19 cellular contexts compared by ENCODE assay signal in genomic region chr15:91420689-91421088, GRCh38.
DNase-seq lines count a peak whose midpoint lies in the region; ATAC-seq, FAIRE-seq and TF ChIP-seq lines count a peak whose summit lies in the region.
"Had no signal": no experiment of that assay in that cellular context is flagged by ENCODE, and none has a peak within 500 bp of the region (broad histone marks: within the 10 kb centered on the region; RNA-seq: fewer than 3 reads in every experiment).

No MANE protein-coding gene starts in this region.

- H3K4me1 ChIP-seq in GM23338 (ENCODE audit: insufficient read depth) = no peaks in the 10 kb centered on the region
- H3K4me1 ChIP-seq in small intestine (ENCODE audit: control insufficient read depth in 2 of 2, insufficient read depth in 1 of 2, low read depth in 1 of 2, low read length in 1 of 2) = no peaks in the 10 kb centered on the region
- H3K4me1 ChIP-seq in Caco-2 = no peaks in the 10 kb centered on the region
- H3K4me1 ChIP-seq in thyroid gland = no peaks in the 10 kb centered on the region
- H3K4me1 ChIP-seq: A549 had no signal

- FAIRE-seq in small intestine (lab: Jason Lieb, UNC) = no peak
- FAIRE-seq: A549, GM12878 had no signal

- 74 to 80% (median 76%) methylated on average over 2 of the region's 2 CpGs for WGBS in small intestine, 3 donors
- whole genome bisulfite sequencing in thyroid gland, 2 donors = 58 to 61% methylated on average over 2 of the region's 2 CpGs

- H3K4me2 ChIP-seq in GM23338 = no peak overlapping the region
- H3K4me2 ChIP-seq: A549 had no signal

- POLR2A ChIA-PET in WTC11 (lab: Charles Lee) (no interaction called here), Caco-2 (lab: Charles Lee) (no interaction called here)

- H3K36me3 ChIP-seq in GM23338 (ENCODE audit: insufficient read depth) (no peaks in the 10 kb centered on the region), small intestine (ENCODE audit: control insufficient read depth in 2 of 2, insufficient read depth in 2 of 2, low read length in 2 of 2) (no peaks in the 10 kb centered on the region), Caco-2 (ENCODE audit: control insufficient read depth, insufficient read depth, low read length) (no peaks in the 10 kb centered on the region), thyroid gland (no peaks in the 10 kb centered on the region)

- H3K27ac Mint-ChIP-seq in GM23338 = no peak overlapping the region
- no peak overlapping the region for H3K27ac Mint-ChIP-seq in WTC11
- H3K27ac Mint-ChIP-seq in Caco-2 (ENCODE audit: unreplicated experiment) = no peak overlapping the region
- H3K27ac Mint-ChIP-seq: CD4-positive, alpha-beta memory T cell; H9 had no signal

- H3K4me3 ChIP-seq in GM23338 = no peak overlapping the region
- H3K4me3 ChIP-seq in small intestine (ENCODE audit: low read depth in 1 of 2, low read length in 2 of 2) = no peak overlapping the region
- H3K4me3 ChIP-seq in Caco-2 (ENCODE audit: low read depth, low read length) = no peak overlapping the region
- H3K4me3 ChIP-seq in thyroid gland (replicated peaks in 1 of 3) = no peak overlapping the region
- H3K4me3 ChIP-seq: A549, GM12878 had no signal

- H3F3A ChIP-seq in GM23338 (replicated peaks; ENCODE audit: low read depth) = no peaks in the 10 kb centered on the region

- no peaks in the 10 kb centered on the region for H3K79me2 ChIP-seq in GM23338 (replicated peaks; ENCODE audit: insufficient read depth)

- intact Hi-C loops in Caco-2 (cut with micrococcal nuclease; ENCODE audit: unreplicated experiment) = no loop called here
- intact Hi-C loops in thyroid gland (cut with DNase I) = no loop called here

- H3K27ac ChIP-seq in GM23338 (ENCODE audit: low read depth) (no peak overlapping the region), small intestine (ENCODE audit: low read depth in 1 of 2, low read length in 1 of 2) (no peak overlapping the region), thyroid gland (no peak overlapping the region)
- H3K27ac ChIP-seq: A549 had no signal

- no peak overlapping the region for H3K4me3 Mint-ChIP-seq in GM23338
- H3K4me3 Mint-ChIP-seq in WTC11 = no peak overlapping the region
- no peak overlapping the region for H3K4me3 Mint-ChIP-seq in Caco-2 (ENCODE audit: unreplicated experiment)
- H3K4me3 Mint-ChIP-seq: CD4-positive, alpha-beta memory T cell; H9 had no signal

- CTCF ChIA-PET in WTC11 (lab: Charles Lee) (interaction anchor here (0.9 kb wide), 1 partner anchor 149 kb away, joined by 4 read pairs; no protein-coding TSS in a partner anchor), Caco-2 (lab: Charles Lee) (no interaction called here)

- no TSS peak for BruUV-seq in Caco-2 (replicated peaks; lab: Mats Ljungman, UMichigan)

- TF ChIP-seq CTCF in GM23338 (conservative IDR thresholded peaks at IDR 0.05; ENCODE audit: low read depth in 2 of 2) (no peak), WTC11 (IDR thresholded peaks at IDR 0.05) (no peak), Caco-2 (IDR thresholded peaks at IDR 0.05; ENCODE audit: insufficient read depth in 1 of 2, low read depth in 1 of 2, low read length in 1 of 2, severe bottlenecking in 1 of 2, unreplicated experiment in 1 of 2) (no peak), thyroid gland (IDR thresholded peaks at IDR 0.05) (no peak)

- H3K27me3 ChIP-seq in GM23338 (ENCODE audit: insufficient read depth) = no peaks in the 10 kb centered on the region
- H3K27me3 ChIP-seq in small intestine (ENCODE audit: control insufficient read depth in 2 of 2, insufficient read depth in 2 of 2, low read length in 2 of 2) = no peaks in the 10 kb centered on the region
- H3K27me3 ChIP-seq in Caco-2 (replicated peaks; ENCODE audit: control insufficient read depth, insufficient read depth, low read length) = no peaks in the 10 kb centered on the region
- no peaks in the 10 kb centered on the region for H3K27me3 ChIP-seq in thyroid gland

- TF ChIP-seq POLR2A in thyroid gland (IDR thresholded peaks at IDR 0.05) = no peak

- 0 out of 2 replicates have a peak overlapping the region, but pooled peaks have one; percentile 33 for H2AFZ ChIP-seq in GM23338

- no peaks in the 10 kb centered on the region for H3K36me3 Mint-ChIP-seq in GM23338 (ENCODE audit: low read depth)
- no peaks in the 10 kb centered on the region for H3K36me3 Mint-ChIP-seq in WTC11
- H3K36me3 Mint-ChIP-seq in Caco-2 (ENCODE audit: insufficient read depth, unreplicated experiment) = no peaks in the 10 kb centered on the region
- H3K36me3 Mint-ChIP-seq: CD4-positive, alpha-beta memory T cell had no signal

- no peaks in the 10 kb centered on the region for H3K9me3 ChIP-seq in small intestine (ENCODE audit: control insufficient read depth, low read depth)
- H3K9me3 ChIP-seq in Caco-2 = no peaks in the 10 kb centered on the region
- H3K9me3 ChIP-seq in thyroid gland = no peaks in the 10 kb centered on the region
- H3K9me3 ChIP-seq: A549 had no signal

- H3K27me3 Mint-ChIP-seq in GM23338 (ENCODE audit: insufficient read depth, low read depth, poor library complexity) (no peaks in the 10 kb centered on the region), WTC11 (ENCODE audit: low read depth) (no peaks in the 10 kb centered on the region; the same call in 1 of the 2 replicates), Caco-2 (ENCODE audit: insufficient read depth, unreplicated experiment) (peaks cover 35% of the 10 kb centered on the region)

- H3K4me1 Mint-ChIP-seq in GM23338 (peaks cover 16% of the 10 kb centered on the region), WTC11 (peaks cover 26% of the 10 kb centered on the region), Caco-2 (ENCODE audit: low read depth, unreplicated experiment) (no peaks in the 10 kb centered on the region)

- DNase-seq in GM23338 (ENCODE audit: low spot score) = no peak
- DNase-seq in WTC11 (ENCODE audit: low spot score) = no peak
- DNase-seq in small intestine = peak; percentile 26
- DNase-seq in Caco-2 = no peak
- no peak for DNase-seq in thyroid gland
- DNase-seq: 8988T; ACHN; AML-193; C1 segment of cervical spinal cord; CD4-positive, alpha-beta memory T cell; COR-L47; DMS153; DND-41; GDM1; H9 had no signal

- 0 out of 2 replicates have a peak, but pooled peaks cover 12% of the 10 kb centered on the region for H3K9me2 ChIP-seq in GM23338 (ENCODE audit: insufficient read depth)

- H3K9me3 Mint-ChIP-seq in GM23338 (no peaks in the 10 kb centered on the region), WTC11 (peaks cover 3% of the 10 kb centered on the region; the same call in 1 of the 2 replicates), Caco-2 (ENCODE audit: unreplicated experiment) (no peaks in the 10 kb centered on the region)

- H4K20me1 ChIP-seq in GM23338 (replicated peaks; ENCODE audit: insufficient read depth) = no peaks in the 10 kb centered on the region

- ATAC-seq in GM23338 (peak; percentile 79), WTC11 (peak; percentile 68), GM21528 (IDR thresholded peaks at IDR 0.05; ENCODE audit: low FRiP score, unreplicated experiment) (no peak)
- ATAC-seq: A549, GM12878, HCT116 had no signal

TF ChIP-seq in GM23338, 12 proteins besides CTCF, POLR2A, EP300 and RAD21:
- no peak for TF ChIP-seq JUNB (IDR thresholded peaks at IDR 0.05; ENCODE audit: unreplicated experiment)
- TF ChIP-seq EZH2 (IDR thresholded peaks at IDR 0.05; ENCODE audit: low read depth, unreplicated experiment) = no peak
- no peak for TF ChIP-seq ZNF114 (CRISPR knock-in tag; IDR thresholded peaks at IDR 0.05)
TF ChIP-seq in GM23338: peak in this region for 0.

TF ChIP-seq in WTC11, 78 proteins besides CTCF, POLR2A, EP300 and RAD21 (continues in another document):
- TF ChIP-seq GRHL2 (CRISPR knock-in tag; IDR thresholded peaks at IDR 0.05; ENCODE audit: insufficient replicate concordance, severe bottlenecking) (no peak), ERG (CRISPR knock-in tag; IDR thresholded peaks at IDR 0.05) (no peak), EMX1 (CRISPR knock-in tag; IDR thresholded peaks at IDR 0.05) (no peak), E2F4 (CRISPR knock-in tag; IDR thresholded peaks at IDR 0.05; ENCODE audit: borderline replicate concordance, low read depth) (no peak), ZNF512 (CRISPR knock-in tag; IDR thresholded peaks at IDR 0.05; ENCODE audit: borderline replicate concordance) (no peak)
